20 cellular contexts compared by ENCODE assay signal in genomic region chr22:48309115-48309705, GRCh38.
"Had no signal": no experiment of that assay in that cellular context is flagged by ENCODE, and none has a peak within 500 bp of the region (broad histone marks: within the 10 kb centered on the region; RNA-seq: fewer than 3 reads in every experiment).

No MANE protein-coding gene starts in this region.

- H3K27ac Mint-ChIP-seq: activated CD8-positive, alpha-beta T cell treated with anti-CD3 and anti-CD28 coated beads for 36 hours; activated naive CD4-positive, alpha-beta T cell treated with anti-CD3 and anti-CD28 coated beads, Interleukin-2, amount 50 U/mL, for 24 hours; activated T-cell treated with anti-CD3 and anti-CD28 coated beads, Interleukin-2, amount 50 U/mL, for 24 hours; activated T-helper 1 cell treated with anti-CD3 and anti-CD28 coated beads, Interleukin-12 subunit alpha, Interleukin-12 subunit beta, Interleukin-2, Interleukin-4 antibody, amounts not matched to agents 30 ng/mL and 10 ng/mL and 1 ng/mL, durations not matched to agents 14 hours and 24 hours and 36 hours; T-cell had no signal

- H3K4me1 ChIP-seq: breast epithelium had no signal

- ATAC-seq: activated CD8-positive, alpha-beta T cell treated with anti-CD3 and anti-CD28 coated beads for 36 hours; T-cell had no signal

- H3K36me3 ChIP-seq: breast epithelium, WERI-Rb-1 had no signal

- H3K4me1 Mint-ChIP-seq: activated naive CD4-positive, alpha-beta T cell treated with anti-CD3 and anti-CD28 coated beads, Interleukin-2, amount 50 U/mL, for 24 hours; T-cell had no signal

- DNase-seq: activated CD4-positive, alpha-beta T cell treated with anti-CD3 and anti-CD28 coated beads for 4 hours; activated CD8-positive, alpha-beta T cell treated with anti-CD3 and anti-CD28 coated beads for 36 hours; activated effector memory CD4-positive, alpha-beta T cell treated with Interleukin-2 at 50 U/mL for 16 hours; activated naive CD4-positive, alpha-beta T cell; activated T-cell treated with anti-CD3 and anti-CD28 coated beads, Interleukin-2, amount 50 U/mL, for 24 hours; aorta; central memory CD4-positive, alpha-beta T cell; NCI-H1092; NCI-H1417; NCI-H1694; NCI-H2029; NCI-H2107; NCI-H69; PC-9; WERI-Rb-1 had no signal

- H3K27ac ChIP-seq: breast epithelium, KMS-11, PC-9, WERI-Rb-1 had no signal

- H3K4me3 ChIP-seq: breast epithelium, PC-9 had no signal

- H3K27me3 Mint-ChIP-seq: activated CD8-positive, alpha-beta T cell treated with anti-CD3 and anti-CD28 coated beads for 36 hours; activated T-cell treated with anti-CD3 and anti-CD28 coated beads, Interleukin-2, amount 50 U/mL, for 24 hours had no signal

- H3K36me3 Mint-ChIP-seq: activated naive CD4-positive, alpha-beta T cell treated with anti-CD3 and anti-CD28 coated beads, Interleukin-2, amount 50 U/mL, for 24 hours; T-cell had no signal

- H3K9ac ChIP-seq: KMS-11 had no signal

- H3K4me3 Mint-ChIP-seq: activated CD8-positive, alpha-beta T cell treated with anti-CD3 and anti-CD28 coated beads for 36 hours; activated naive CD4-positive, alpha-beta T cell treated with anti-CD3 and anti-CD28 coated beads, Interleukin-2, amount 50 U/mL, for 24 hours; activated T-cell treated with anti-CD3 and anti-CD28 coated beads, Interleukin-2, amount 50 U/mL, for 24 hours; activated T-helper 1 cell treated with anti-CD3 and anti-CD28 coated beads, Interleukin-12 subunit alpha, Interleukin-12 subunit beta, Interleukin-2, Interleukin-4 antibody, amounts not matched to agents 30 ng/mL and 10 ng/mL and 1 ng/mL, durations not matched to agents 14 hours and 24 hours and 36 hours; T-cell had no signal
